10 cellular contexts compared by ENCODE assay signal in genomic region chr6:20182926-20183521, GRCh38. TPM values are rescaled to one million over a fixed set of nuclear protein-coding genes. Genes with fewer than 3 reads are reported as not detected.
A peak's percentile ranks its signal among the peaks of the same experiment; 100 is the strongest.
DNase-seq lines count a peak whose midpoint lies in the region; ATAC-seq and TF ChIP-seq lines count a peak whose summit lies in the region.
"Had no signal": no experiment of that assay in that cellular context is flagged by ENCODE, and none has a peak within 500 bp of the region (broad histone marks: within the 10 kb centered on the region; RNA-seq: fewer than 3 reads in every experiment).

No MANE protein-coding gene starts in this region.

- no peaks in the 10 kb centered on the region for H3K36me3 Mint-ChIP-seq in stimulated activated effector memory CD8-positive, alpha-beta T cell treated with anti-CD3 and anti-CD28 coated beads, Interleukin-12 subunit alpha, Interleukin-12 subunit beta, amount 100 ng/mL, for 72 hours
- no peaks in the 10 kb centered on the region for H3K36me3 Mint-ChIP-seq in natural killer cell treated with Interleukin-12 subunit alpha and Interleukin-12 subunit beta and Interleukin-15 and Interleukin-18, amount 100 ng/mL, for 72 hours

- H3K4me1 ChIP-seq in gastroesophageal sphincter (peaks cover 0 to 36% (median 0%) of the 10 kb centered on the region in 3 donors), psoas muscle (no peaks in the 10 kb centered on the region)

- TF ChIP-seq EP300 in gastroesophageal sphincter (IDR thresholded peaks at IDR 0.05): no peak

- H3K36me3 ChIP-seq in gastroesophageal sphincter: no peaks in the 10 kb centered on the region
- H3K36me3 ChIP-seq in psoas muscle (ENCODE audit: insufficient read depth in 1 of 2, low read depth in 1 of 2): no peaks in the 10 kb centered on the region

- no peaks in the 10 kb centered on the region for H3K9me3 Mint-ChIP-seq in stimulated activated effector memory CD8-positive, alpha-beta T cell treated with anti-CD3 and anti-CD28 coated beads, Interleukin-12 subunit alpha, Interleukin-12 subunit beta, amount 100 ng/mL, for 72 hours
- H3K9me3 Mint-ChIP-seq in natural killer cell treated with Interleukin-12 subunit alpha and Interleukin-12 subunit beta and Interleukin-15 and Interleukin-18, amount 100 ng/mL, for 72 hours: no peaks in the 10 kb centered on the region

- H3K27me3 ChIP-seq in gastroesophageal sphincter (no peaks in the 10 kb centered on the region), psoas muscle (ENCODE audit: insufficient read depth in 3 of 3, low read length in 2 of 3) (peaks cover 0 to 1% (median 0%) of the 10 kb centered on the region in 3 donors)

- peak; percentile 62 for ATAC-seq in gastroesophageal sphincter
- ATAC-seq in psoas muscle: peak; percentile 39 to 83 (median 76)
- ATAC-seq in stimulated activated effector memory CD8-positive, alpha-beta T cell treated with anti-CD3 and anti-CD28 coated beads, Interleukin-12 subunit alpha, Interleukin-12 subunit beta, amount 100 ng/mL, for 72 hours: no peak
- ATAC-seq in natural killer cell treated with Interleukin-12 subunit alpha and Interleukin-12 subunit beta and Interleukin-15 and Interleukin-18, amount 100 ng/mL, for 72 hours: no peak

- H3K4me3 Mint-ChIP-seq in stimulated activated effector memory CD8-positive, alpha-beta T cell treated with anti-CD3 and anti-CD28 coated beads, Interleukin-12 subunit alpha, Interleukin-12 subunit beta, amount 100 ng/mL, for 72 hours: no peak overlapping the region
- H3K4me3 Mint-ChIP-seq in natural killer cell treated with Interleukin-12 subunit alpha and Interleukin-12 subunit beta and Interleukin-15 and Interleukin-18, amount 100 ng/mL, for 72 hours: no peak overlapping the region

- H3K9me3 ChIP-seq in gastroesophageal sphincter: no peaks in the 10 kb centered on the region
- H3K9me3 ChIP-seq in psoas muscle: no peaks in the 10 kb centered on the region

- no peak for TF ChIP-seq CTCF in gastroesophageal sphincter (IDR thresholded peaks at IDR 0.05)
- TF ChIP-seq CTCF in psoas muscle (IDR thresholded peaks at IDR 0.05): no peak

- TF ChIP-seq POLR2A in gastroesophageal sphincter (IDR thresholded peaks at IDR 0.05): no peak

- peaks cover 18% of the 10 kb centered on the region for H3K4me1 Mint-ChIP-seq in stimulated activated effector memory CD8-positive, alpha-beta T cell treated with anti-CD3 and anti-CD28 coated beads, Interleukin-12 subunit alpha, Interleukin-12 subunit beta, amount 100 ng/mL, for 72 hours
- peaks cover 4 to 5% of the 10 kb centered on the region in 2 donors for H3K4me1 Mint-ChIP-seq in natural killer cell treated with Interleukin-12 subunit alpha and Interleukin-12 subunit beta and Interleukin-15 and Interleukin-18, amount 100 ng/mL, for 72 hours (ENCODE audit: low read depth in 2 of 2)

- H3K4me3 ChIP-seq in gastroesophageal sphincter (no peak overlapping the region), psoas muscle (no peak overlapping the region)

- DNase-seq in HT-29 (ENCODE audit: low spot score) (peak; percentile 24), NCI-H774 (lab: John Stamatoyannopoulos, UW) (peak; percentile 45), psoas muscle (peak in 1 of 2 donors; percentile 23), amniotic stem cell (lab: John Stamatoyannopoulos, UW) (no peak)
- no peak for DNase-seq in stimulated activated effector memory CD8-positive, alpha-beta T cell treated with anti-CD3 and anti-CD28 coated beads, Interleukin-12 subunit alpha, Interleukin-12 subunit beta, amount 100 ng/mL, for 72 hours (ENCODE audit: low spot score in 2 of 2)
- DNase-seq in effector CD4-positive, alpha-beta T cell: no peak
- DNase-seq in natural killer cell treated with Interleukin-12 subunit alpha and Interleukin-12 subunit beta and Interleukin-15 and Interleukin-18, amount 100 ng/mL, for 72 hours (ENCODE audit: low spot score): no peak
- DNase-seq: cerebellar nuclear complex, DND-41 had no signal

- H3K27me3 Mint-ChIP-seq in natural killer cell treated with Interleukin-12 subunit alpha and Interleukin-12 subunit beta and Interleukin-15 and Interleukin-18, amount 100 ng/mL, for 72 hours: peaks cover 0 to 16% of the 10 kb centered on the region in 2 donors

- peak overlapping the region in 2 of 4 donors; percentile 44 to 47 for H3K27ac ChIP-seq in gastroesophageal sphincter
- no peak overlapping the region for H3K27ac ChIP-seq in psoas muscle

- intact Hi-C loops in psoas muscle (cut with DNase I): no loop called here

- WGBS in gastroesophageal sphincter (ENCODE audit: low coverage in 1 of 2), 2 donors: 67 to 100% methylated on average over 1 to 2 of the region's 2 CpGs
- WGBS in psoas muscle, 3 donors: 71 to 83% (median 77%) methylated on average over 2 of the region's 2 CpGs

- no peak overlapping the region for H3K27ac Mint-ChIP-seq in stimulated activated effector memory CD8-positive, alpha-beta T cell treated with anti-CD3 and anti-CD28 coated beads, Interleukin-12 subunit alpha, Interleukin-12 subunit beta, amount 100 ng/mL, for 72 hours
- no peak overlapping the region for H3K27ac Mint-ChIP-seq in natural killer cell treated with Interleukin-12 subunit alpha and Interleukin-12 subunit beta and Interleukin-15 and Interleukin-18, amount 100 ng/mL, for 72 hours

RNA-seq across cellular contexts. Expression of gene MBOAT1, which starts 29.2 kb away (rescaled TPM):
- total RNA-seq in HT-29 (2014; rRNA removed; shearing (Covaris generic)): 1.0 and 3.7 TPM in 2 replicates
- 10 to 100 TPM in 1 of 4 donors, 1 to 10 TPM in 3; 2.6 to 11.8 (median 4.4) TPM for total RNA-seq in gastroesophageal sphincter
- 1 to 10 TPM in 1 of 4 donors, under 1 TPM in 3; 0.84 to 2.7 (median 0.94) TPM for total RNA-seq in psoas muscle
- polyA plus RNA-seq in psoas muscle: under 1 TPM; 0.31 to 0.52 (median 0.46) TPM
- total RNA-seq in natural killer cell treated with Interleukin-12 subunit alpha and Interleukin-12 subunit beta and Interleukin-15 and Interleukin-18, amount 100 ng/mL, for 72 hours: 1 to 10 TPM; 1.9 to 4.7 TPM

Comparison
In these comparisons a context has a peak if more than half of its experiments do, and no peak if none do; other contexts are left out.
1. DNase-seq: peak in HT-29 (single experiment) and NCI-H774 (single experiment); none in stimulated activated effector memory CD8-positive, alpha-beta T cell treated with anti-CD3 and anti-CD28 coated beads, Interleukin-12 subunit alpha, Interleukin-12 subunit beta, amount 100 ng/mL, for 72 hours (0 of 2), effector CD4-positive, alpha-beta T cell (single experiment), natural killer cell treated with Interleukin-12 subunit alpha and Interleukin-12 subunit beta and Interleukin-15 and Interleukin-18, amount 100 ng/mL, for 72 hours (single experiment) and amniotic stem cell (single experiment).
2. ATAC-seq: peak in gastroesophageal sphincter (single experiment) and psoas muscle (4 of 4); none in stimulated activated effector memory CD8-positive, alpha-beta T cell treated with anti-CD3 and anti-CD28 coated beads, Interleukin-12 subunit alpha, Interleukin-12 subunit beta, amount 100 ng/mL, for 72 hours (single experiment) and natural killer cell treated with Interleukin-12 subunit alpha and Interleukin-12 subunit beta and Interleukin-15 and Interleukin-18, amount 100 ng/mL, for 72 hours (0 of 2).